Comparison of ENCODE assay signal across 8 cellular contexts in the genomic region with DNA sequence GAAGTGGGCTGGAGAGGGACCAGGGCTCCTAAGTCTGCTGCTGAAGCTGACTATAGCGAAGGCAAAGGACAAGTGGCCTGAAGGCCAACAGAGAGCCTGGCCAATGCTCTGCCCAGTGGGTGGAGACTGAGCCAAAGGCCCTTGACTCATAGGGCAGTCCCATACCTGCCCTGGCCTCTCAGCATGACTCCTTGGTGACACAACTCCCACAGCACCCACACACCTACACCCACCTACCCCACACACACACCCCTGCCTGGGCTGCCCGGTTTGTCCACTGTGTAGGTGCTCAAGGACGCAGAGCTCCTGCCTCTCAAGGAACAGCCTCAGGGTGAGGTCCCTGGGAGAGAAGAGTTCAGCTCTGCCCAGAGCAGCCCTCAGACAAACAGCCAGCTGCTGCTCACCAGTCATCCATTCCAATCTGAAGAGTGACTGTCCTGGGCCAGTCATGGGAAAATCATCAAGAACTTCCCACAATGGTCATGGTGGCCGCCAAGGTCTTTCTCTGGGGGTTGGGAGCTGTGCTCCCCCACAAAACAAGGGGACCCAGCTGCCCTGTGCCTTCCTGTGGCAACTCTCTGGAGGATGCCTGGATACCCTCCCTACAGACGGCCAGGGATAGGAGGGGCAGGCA. TPM values are rescaled to one million over a fixed set of nuclear protein-coding genes. Genes with fewer than 3 reads are reported as not detected.
DNase-seq lines count a peak whose midpoint lies in the region; ATAC-seq and TF ChIP-seq lines count a peak whose summit lies in the region.

No MANE protein-coding gene starts in this region.

- H3K27ac ChIP-seq in CD4-positive, alpha-beta memory T cell (ENCODE audit: low read depth, low read length): peak overlapping the region; percentile 1

- intact Hi-C loops in CD4-positive, alpha-beta memory T cell (cut with micrococcal nuclease): no loop called here

- H3K9me3 ChIP-seq in CD4-positive, alpha-beta memory T cell (ENCODE audit: control insufficient read depth in 1 of 2, low read length in 2 of 2): no peaks in the 10 kb centered on the region

- DNase-seq in CD4-positive, alpha-beta memory T cell: no peak
- DNase-seq in T47D (ENCODE audit: low read depth in 1 of 2, low spot score in 1 of 2): peak; percentile 78 to 97
- no peak for DNase-seq in naive thymus-derived CD8-positive, alpha-beta T cell
- DNase-seq in NCI-H526 treated with DMSO at 0.1 percent for 48 hours (lab: John Stamatoyannopoulos, UW): no peak
- no peak for DNase-seq in NCI-H1417 (lab: John Stamatoyannopoulos, UW)
- DNase-seq in amniotic stem cell (lab: John Stamatoyannopoulos, UW): no peak

- POLR2A ChIA-PET in CD4-positive, alpha-beta memory T cell (lab: Charles Lee; ENCODE audit: partially characterized antibody): interaction anchor here (0.7 to 2.5 kb wide), 3 partner anchors 10 to 40 kb away, joined by 3 to 7 read pairs (median 3); no protein-coding TSS in a partner anchor
- POLR2A ChIA-PET in naive thymus-derived CD8-positive, alpha-beta T cell (lab: Charles Lee): no interaction called here

- H3K27me3 ChIP-seq in CD4-positive, alpha-beta memory T cell (ENCODE audit: insufficient read depth, low read length): no peaks in the 10 kb centered on the region

- peak overlapping the region; percentile 73 to 89 (median 76) for H3K27ac Mint-ChIP-seq in CD4-positive, alpha-beta memory T cell
- peak overlapping the region in 9 of 10 donors; percentile 11 to 83 (median 41) for H3K27ac Mint-ChIP-seq in naive thymus-derived CD8-positive, alpha-beta T cell

- H3K4me1 ChIP-seq in CD4-positive, alpha-beta memory T cell (ENCODE audit: insufficient read depth, low read length): peaks cover 81% of the 10 kb centered on the region

- peaks cover 35 to 69% of the 10 kb centered on the region in 2 donors for H3K36me3 Mint-ChIP-seq in CD4-positive, alpha-beta memory T cell
- peaks cover 0 to 35% (median 5%) of the 10 kb centered on the region in 3 donors for H3K36me3 Mint-ChIP-seq in naive thymus-derived CD8-positive, alpha-beta T cell

- no peak for TF ChIP-seq RAD21 in Ishikawa (IDR thresholded peaks at IDR 0.05; ENCODE audit: low read depth)

- H3K4me1 Mint-ChIP-seq in CD4-positive, alpha-beta memory T cell: peaks cover 59 to 82% (median 70%) of the 10 kb centered on the region in 4 donors
- peaks cover 49 to 84% (median 76%) of the 10 kb centered on the region in 4 donors for H3K4me1 Mint-ChIP-seq in naive thymus-derived CD8-positive, alpha-beta T cell

- no peak for TF ChIP-seq EP300 in Ishikawa (IDR thresholded peaks at IDR 0.05; ENCODE audit: borderline replicate concordance)

- in situ Hi-C loops in T47D (cut with HindIII; ENCODE audit: low pct_unique_long_range_greater_than_20kb, low sequenced_read_pairs): no loop called here

- H3K9me3 Mint-ChIP-seq in CD4-positive, alpha-beta memory T cell: peaks cover 0 to 3% (median 0%) of the 10 kb centered on the region in 8 donors
- no peaks in the 10 kb centered on the region for H3K9me3 Mint-ChIP-seq in naive thymus-derived CD8-positive, alpha-beta T cell

- H3K4me3 Mint-ChIP-seq in CD4-positive, alpha-beta memory T cell: peak overlapping the region in 6 of 8 donors; percentile 20 to 98 (median 76)
- H3K4me3 Mint-ChIP-seq in naive thymus-derived CD8-positive, alpha-beta T cell: peak overlapping the region in 7 of 10 donors; percentile 13 to 94 (median 63)

- no peak overlapping the region for H3K4me3 ChIP-seq in CD4-positive, alpha-beta memory T cell (ENCODE audit: low read length in 2 of 2)

- no peak for ATAC-seq in naive thymus-derived CD8-positive, alpha-beta T cell
- ATAC-seq in GM18870 (IDR thresholded peaks at IDR 0.05; ENCODE audit: unreplicated experiment): no peak

- CTCF ChIA-PET in CD4-positive, alpha-beta memory T cell (lab: Charles Lee; ENCODE audit: partially characterized antibody): interaction anchor here (1.0 to 2.4 kb wide), 5 partner anchors 24 to 89 kb away, joined by 3 to 12 read pairs (median 8); no protein-coding TSS in a partner anchor

- peaks cover 23% of the 10 kb centered on the region for H3K36me3 ChIP-seq in CD4-positive, alpha-beta memory T cell (ENCODE audit: insufficient read depth, low read length)

- H3K27me3 Mint-ChIP-seq in CD4-positive, alpha-beta memory T cell: no peaks in the 10 kb centered on the region
- no peaks in the 10 kb centered on the region for H3K27me3 Mint-ChIP-seq in naive thymus-derived CD8-positive, alpha-beta T cell

TF ChIP-seq in Ishikawa, 13 proteins besides CTCF, POLR2A, EP300 and RAD21:
- no peak for TF ChIP-seq CREB1 (IDR thresholded peaks at IDR 0.05; ENCODE audit: low read depth)
- TF ChIP-seq, protein P1, sequence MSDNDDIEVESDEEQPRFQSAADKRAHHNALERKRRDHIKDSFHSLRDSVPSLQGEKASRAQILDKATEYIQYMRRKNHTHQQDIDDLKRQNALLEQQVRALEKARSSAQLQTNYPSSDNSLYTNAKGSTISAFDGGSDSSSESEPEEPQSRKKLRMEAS (IDR thresholded peaks at IDR 0.05): 0 out of 2 replicates have a peak, but pooled peaks have one; percentile 18
- peak; percentile 75 for TF ChIP-seq EGR1 (IDR thresholded peaks at IDR 0.05)

RNA-seq across cellular contexts. Expression of gene TNIP1, which starts 5.0 kb away (rescaled TPM):
- 100 to 1,000 TPM; 227 to 233 TPM for total RNA-seq in CD4-positive, alpha-beta memory T cell
- polyA plus RNA-seq in CD4-positive, alpha-beta memory T cell: 10 to 100 TPM; 31.5 to 70.2 TPM
- 100 to 1,000 TPM; 138 to 140 TPM for total RNA-seq in naive thymus-derived CD8-positive, alpha-beta T cell
- 10 to 100 TPM; 25.6 to 37.5 (median 29.8) TPM for polyA plus RNA-seq in naive thymus-derived CD8-positive, alpha-beta T cell

RNA-seq across cellular contexts. Expression of gene GPX3, which starts 55.4 kb away (rescaled TPM):
- not detected for total RNA-seq in CD4-positive, alpha-beta memory T cell
- polyA plus RNA-seq in CD4-positive, alpha-beta memory T cell: 1 to 10 TPM in 1 of 2 donors, not detected in 1; 1.5 TPM
- total RNA-seq in naive thymus-derived CD8-positive, alpha-beta T cell: not detected
- 1 to 10 TPM in 1 of 3 donors, under 1 TPM in 1, not detected in 1; 0.35 to 1.9 TPM for polyA plus RNA-seq in naive thymus-derived CD8-positive, alpha-beta T cell

Comparison
In these comparisons a context has a peak if more than half of its experiments do, and no peak if none do; other contexts are left out.
1. DNase-seq: peak in T47D (2 of 2); none in CD4-positive, alpha-beta memory T cell (0 of 5), naive thymus-derived CD8-positive, alpha-beta T cell (0 of 10), NCI-H526 treated with DMSO at 0.1 percent for 48 hours (single experiment), NCI-H1417 (0 of 3) and amniotic stem cell (single experiment).